Comparison of ENCODE assay signal across 9 cellular contexts in the genomic region with DNA sequence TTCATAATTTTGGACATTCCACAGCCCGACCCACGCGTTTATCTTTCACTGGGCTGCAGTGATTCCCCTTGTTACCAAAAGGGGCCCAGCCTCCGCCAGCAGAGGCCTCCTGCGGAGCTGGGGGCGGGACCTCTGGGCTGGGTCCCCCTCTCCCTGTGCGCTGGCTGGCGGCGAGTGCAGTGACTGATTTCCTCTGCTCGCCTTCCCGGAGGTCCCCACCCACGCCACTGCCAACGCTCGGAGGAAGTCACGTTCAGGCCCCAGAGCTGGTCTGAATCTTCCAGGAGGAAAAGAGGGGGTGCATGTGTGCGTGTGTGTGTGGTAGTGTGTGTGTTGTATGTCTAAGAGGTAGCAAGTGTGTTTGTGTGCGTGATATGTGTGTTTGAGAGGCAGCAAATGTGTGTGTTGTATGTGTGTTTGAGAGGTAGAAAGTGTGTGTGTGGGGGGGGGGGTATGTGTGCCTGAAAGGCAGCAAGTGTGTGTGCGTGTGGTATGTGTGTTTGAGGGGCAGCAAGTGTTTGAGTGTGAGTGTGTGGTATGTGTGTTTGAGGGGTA. TPM values are rescaled to one million over a fixed set of nuclear protein-coding genes. Genes with fewer than 3 reads are reported as not detected.
DNase-seq lines count a peak whose midpoint lies in the region; ATAC-seq and TF ChIP-seq lines count a peak whose summit lies in the region.
"Had no signal": no experiment of that assay in that cellular context is flagged by ENCODE, and none has a peak within 500 bp of the region (broad histone marks: within the 10 kb centered on the region; RNA-seq: fewer than 3 reads in every experiment).

No MANE protein-coding gene starts in this region.

- H3K27me3 Mint-ChIP-seq in endodermal cell (ENCODE audit: insufficient read depth) (peaks cover 51% of the 10 kb centered on the region), neural crest cell (ENCODE audit: low read depth) (peaks cover 59% of the 10 kb centered on the region)

- ATAC-seq in GM21717 (IDR thresholded peaks at IDR 0.05; ENCODE audit: unreplicated experiment), result peak; percentile 44
- ATAC-seq in GM18907 (IDR thresholded peaks at IDR 0.05; ENCODE audit: unreplicated experiment), result no peak
- no peak for ATAC-seq in HG02571 (IDR thresholded peaks at IDR 0.05; ENCODE audit: unreplicated experiment)
- ATAC-seq in HG02678 (IDR thresholded peaks at IDR 0.05; ENCODE audit: unreplicated experiment), result no peak

- DNase-seq in activated CD8-positive, alpha-beta memory T cell treated with anti-CD3 and anti-CD28 coated beads for 1 hour (ENCODE audit: extremely low read depth in 1 of 2, low read depth in 1 of 2), result peak; percentile 54 to 57
- DNase-seq in endodermal cell, result peak; percentile 81
- peak; percentile 32 for DNase-seq in neural crest cell (ENCODE audit: low read depth, low spot score)
- DNase-seq in stomach, result peak; percentile 55

- TF ChIP-seq CTCF in endodermal cell (conservative IDR thresholded peaks at IDR 0.05) (peak; percentile 21), neural crest cell (conservative IDR thresholded peaks at IDR 0.05) (no peak), stomach (IDR thresholded peaks at IDR 0.05) (no peak)

- TF ChIP-seq POLR2A in stomach (IDR thresholded peaks at IDR 0.05), result no peak

- H3K9me3 Mint-ChIP-seq in endodermal cell (peaks cover 21% of the 10 kb centered on the region), neural crest cell (peaks cover 7% of the 10 kb centered on the region)

- H3K4me1 Mint-ChIP-seq in endodermal cell (peaks cover 9% of the 10 kb centered on the region), neural crest cell (peaks cover 24% of the 10 kb centered on the region)

- H3K27ac Mint-ChIP-seq in endodermal cell (no peak overlapping the region), neural crest cell (ENCODE audit: unreplicated experiment) (no peak overlapping the region)

- 55 to 60% methylated on average over 1 to 18 of the region's 18 CpGs for WGBS in endodermal cell (ENCODE audit: insufficient coverage in 1 of 2, insufficient read length in 1 of 2), 2 experiments
- 46 to 68% (median 53%) methylated on average over 18 of the region's 18 CpGs for WGBS in stomach, 5 donors

- H3K4me3 ChIP-seq in endodermal cell (ENCODE audit: low read length), result no peak overlapping the region
- H3K4me3 ChIP-seq in stomach, result peak overlapping the region in 2 of 4 donors; percentile 12 to 38

- H3K9me3 ChIP-seq in endodermal cell (ENCODE audit: control insufficient read depth, low read length), result peaks cover 17% of the 10 kb centered on the region
- H3K9me3 ChIP-seq in stomach, result no peaks in the 10 kb centered on the region

- H3K27me3 ChIP-seq in endodermal cell (ENCODE audit: control insufficient read depth, insufficient read depth, low read length, poor library complexity, severe bottlenecking) (peaks cover 53% of the 10 kb centered on the region), stomach (no peaks in the 10 kb centered on the region)

- intact Hi-C loops in stomach (cut with DNase I; ENCODE audit: low total_unique reads), result no loop called here

- no peak overlapping the region for H3K27ac ChIP-seq in endodermal cell (ENCODE audit: low read depth, low read length)
- peak overlapping the region in 4 of 5 donors; percentile 90 to 96 (median 94) for H3K27ac ChIP-seq in stomach

- no peaks in the 10 kb centered on the region for H3K4me1 ChIP-seq in endodermal cell (ENCODE audit: control insufficient read depth, insufficient read depth, low read length)
- H3K4me1 ChIP-seq in stomach, result peaks cover 8 to 38% (median 16%) of the 10 kb centered on the region in 4 donors
- H3K4me1 ChIP-seq: parathyroid adenoma had no signal

- H3K9ac ChIP-seq in endodermal cell (ENCODE audit: extremely low read depth, low read length, poor library complexity, severe bottlenecking), result no peak overlapping the region
- H3K9ac ChIP-seq: parathyroid adenoma had no signal

- H3K36me3 Mint-ChIP-seq in endodermal cell (ENCODE audit: low read depth) (peaks cover 7% of the 10 kb centered on the region), neural crest cell (ENCODE audit: low read depth) (peaks cover 9% of the 10 kb centered on the region)

- no peak for TF ChIP-seq EP300 in stomach (IDR thresholded peaks at IDR 0.05)

- H3K4me3 Mint-ChIP-seq in endodermal cell (no peak overlapping the region), neural crest cell (peak overlapping the region; percentile 18)

- H3K36me3 ChIP-seq in endodermal cell (ENCODE audit: control insufficient read depth, insufficient read depth, low read length), result no peaks in the 10 kb centered on the region
- no peaks in the 10 kb centered on the region for H3K36me3 ChIP-seq in stomach

RNA-seq across cellular contexts. Expression of gene JAK1, which starts 35.0 kb away (rescaled TPM):
- total RNA-seq in endodermal cell (10 to 100 TPM; 22.9 to 23.2 TPM), neural crest cell (26.6 and 27.7 TPM in 2 replicates), stomach (100 to 1,000 TPM in 3 of 5 donors, 10 to 100 TPM in 2; 69.2 to 149 (median 106) TPM)
- polyA plus RNA-seq in endodermal cell (2013, experiment 1 of 2), result 18.5 TPM
- polyA plus RNA-seq in endodermal cell (2013, experiment 2 of 2), result 16.3 TPM
- polyA plus RNA-seq in stomach, result 10 to 100 TPM; 21.3 to 44.0 (median 28.3) TPM
